Comparison of ENCODE assay signal across 26 cellular contexts in the genomic region with DNA sequence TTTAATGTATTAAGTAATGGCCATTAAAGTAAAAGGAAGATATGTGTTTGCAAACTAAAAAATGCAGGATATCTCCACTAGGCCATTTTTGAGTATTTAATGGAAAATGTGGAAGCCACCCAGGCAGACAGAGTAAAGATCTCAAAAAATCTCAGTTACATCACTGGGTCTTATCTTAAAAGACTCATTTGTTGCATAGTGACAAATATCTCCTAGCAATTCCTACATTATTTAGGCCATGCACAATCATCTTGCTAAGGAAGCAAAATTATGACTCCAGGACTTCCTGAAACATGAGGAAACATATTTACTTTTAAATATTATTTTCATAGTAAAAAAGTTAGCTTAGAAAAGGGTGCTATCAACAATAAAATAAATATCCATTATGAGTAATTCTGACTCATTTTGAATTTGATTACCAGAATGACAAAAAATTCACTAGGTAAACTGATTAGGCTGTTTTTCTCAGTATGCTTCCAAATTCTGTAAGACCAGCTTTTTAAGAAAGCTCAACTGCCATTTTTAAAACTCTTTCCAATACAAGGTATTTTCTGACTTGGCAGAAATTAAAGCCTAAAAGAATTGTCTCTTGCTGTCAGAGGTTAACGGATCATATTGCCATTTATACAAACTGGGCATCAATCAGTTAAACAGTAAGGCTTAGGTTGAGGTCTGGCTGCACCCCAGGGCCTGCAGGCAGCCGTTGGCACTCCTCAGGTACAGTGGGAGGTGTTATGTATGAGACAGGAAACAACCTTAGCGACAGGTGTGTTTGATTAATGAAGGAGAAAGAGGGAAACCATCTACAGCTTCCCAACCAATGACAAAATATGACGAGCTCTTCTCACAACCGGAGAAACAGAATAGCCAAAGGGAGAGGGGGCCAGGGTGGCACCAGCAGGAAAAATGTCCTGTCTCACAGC. TPM values are rescaled to one million over a fixed set of nuclear protein-coding genes. Genes with fewer than 3 reads are reported as not detected.
A peak's percentile ranks its signal among the peaks of the same experiment; 100 is the strongest.
DNase-seq lines count a peak whose midpoint lies in the region; ATAC-seq, FAIRE-seq and TF ChIP-seq lines count a peak whose summit lies in the region.
"Had no signal": no experiment of that assay in that cellular context is flagged by ENCODE, and none has a peak within 500 bp of the region (broad histone marks: within the 10 kb centered on the region; RNA-seq: fewer than 3 reads in every experiment).

No MANE protein-coding gene starts in this region.

- no peak overlapping the region for H2AFZ ChIP-seq in endothelial cell of umbilical vein (ENCODE audit: low read depth, low read length)
- H2AFZ ChIP-seq: hepatocyte had no signal

- no peaks in the 10 kb centered on the region for H3K27me3 Mint-ChIP-seq in T-cell
- H3K27me3 Mint-ChIP-seq: activated naive CD8-positive, alpha-beta T cell; progenitor cell of endocrine pancreas had no signal

- no peaks in the 10 kb centered on the region for H3K9me3 ChIP-seq in endothelial cell of umbilical vein (replicated peaks; ENCODE audit: control insufficient read depth, insufficient read depth, low read length)
- H3K9me3 ChIP-seq: BLaER1 treated with 17β-estradiol and CSF1 and Interleukin-3, amounts not matched to agents 10 nM and 100 nM had no signal

- no peak overlapping the region for H3K27ac Mint-ChIP-seq in T-cell
- H3K27ac Mint-ChIP-seq: activated naive CD8-positive, alpha-beta T cell; natural killer cell; progenitor cell of endocrine pancreas had no signal

- peaks cover 2 to 15% (median 5%) of the 10 kb centered on the region in 3 donors for H3K9me3 Mint-ChIP-seq in T-cell

- H3K9me1 ChIP-seq in endothelial cell of umbilical vein (replicated peaks; ENCODE audit: control insufficient read depth, extremely low read depth, insufficient read depth, low read length) = no peaks in the 10 kb centered on the region

- no peaks in the 10 kb centered on the region for H3K27me3 ChIP-seq in endothelial cell of umbilical vein (ENCODE audit: control insufficient read depth in 2 of 2, insufficient read depth in 2 of 2, low read length in 2 of 2)
- H3K27me3 ChIP-seq: BLaER1 treated with 17β-estradiol and CSF1 and Interleukin-3, amounts not matched to agents 10 nM and 100 nM; hepatocyte had no signal

- CTCF ChIA-PET in endothelial cell of umbilical vein (lab: Charles Lee) = no interaction called here
- CTCF ChIA-PET in T-cell (lab: Charles Lee) = no interaction called here

- no peak overlapping the region for H3K4me3 Mint-ChIP-seq in T-cell
- H3K4me3 Mint-ChIP-seq: activated naive CD8-positive, alpha-beta T cell; natural killer cell had no signal

- H3K36me3 Mint-ChIP-seq in T-cell = no peaks in the 10 kb centered on the region
- H3K36me3 Mint-ChIP-seq: activated naive CD8-positive, alpha-beta T cell had no signal

- no peak for ATAC-seq in T-cell (replicated peaks in 1 of 4)
- ATAC-seq: natural killer cell had no signal

- peaks cover 2% of the 10 kb centered on the region for H3K4me1 ChIP-seq in endothelial cell of umbilical vein (ENCODE audit: control insufficient read depth, extremely low read depth, insufficient read depth, low read length)
- H3K4me1 ChIP-seq: BLaER1 treated with 17β-estradiol and CSF1 and Interleukin-3, amounts not matched to agents 10 nM and 100 nM had no signal

- H3K4me2 ChIP-seq in endothelial cell of umbilical vein (ENCODE audit: insufficient read depth, low read length) = no peak overlapping the region
- H3K4me2 ChIP-seq: BLaER1 treated with 17β-estradiol and CSF1 and Interleukin-3, amounts not matched to agents 10 nM and 100 nM; hepatocyte had no signal

- intact Hi-C loops in endothelial cell of umbilical vein (cut with micrococcal nuclease) = no loop called here

- dilution Hi-C loops in endothelial cell of umbilical vein (cut with MboI; ENCODE audit: extremely low pct_ligation_motif_present, low sequenced_read_pairs) = no loop called here

- H3K36me3 ChIP-seq in endothelial cell of umbilical vein (ENCODE audit: control insufficient read depth in 2 of 2, extremely low read depth in 1 of 2, insufficient read depth in 2 of 2, low read length in 2 of 2) = no peaks in the 10 kb centered on the region
- H3K36me3 ChIP-seq: BLaER1 treated with 17β-estradiol and CSF1 and Interleukin-3, amounts not matched to agents 10 nM and 100 nM had no signal

- no peaks in the 10 kb centered on the region for H3K79me2 ChIP-seq in endothelial cell of umbilical vein (ENCODE audit: control insufficient read depth, insufficient read depth, low read length)
- H3K79me2 ChIP-seq: hepatocyte had no signal

- POLR2A ChIA-PET in endothelial cell of umbilical vein (lab: Charles Lee) = no interaction called here
- POLR2A ChIA-PET in T-cell (lab: Charles Lee) = no interaction called here

- no peak overlapping the region for H3K4me3 ChIP-seq in endothelial cell of umbilical vein (replicated peaks in 1 of 3; ENCODE audit: insufficient read depth in 1 of 3, low read depth in 1 of 3, low read length in 3 of 3)
- H3K4me3 ChIP-seq: BLaER1 treated with 17β-estradiol and CSF1 and Interleukin-3, amounts not matched to agents 10 nM and 100 nM; hepatocyte; skin epidermis had no signal

- BruUV-seq in endothelial cell of umbilical vein (replicated peaks; lab: Mats Ljungman, UMichigan) = no TSS peak

- TF ChIP-seq CTCF in endothelial cell of umbilical vein (IDR thresholded peaks at IDR 0.05; ENCODE audit: extremely low read depth in 1 of 2, insufficient read depth in 1 of 2, low read depth in 1 of 2, low read length in 2 of 2) = no peak

- peak; percentile 78 for DNase-seq in COR-L47 (lab: John Stamatoyannopoulos, UW)
- peak; percentile 24 to 74 (median 31) for DNase-seq in NCI-H1417 (lab: John Stamatoyannopoulos, UW)
- peak; percentile 96 for DNase-seq in NCI-H748 (lab: John Stamatoyannopoulos, UW; ENCODE audit: unreplicated experiment)
- DNase-seq in endothelial cell of umbilical vein (ENCODE audit: low read depth, low spot score) = peak; percentile 34
- DNase-seq in stimulated activated CD4-positive, alpha-beta T cell treated with anti-CD3 and anti-CD28 coated beads, Interleukin-15, amount 100 ng/mL, for 24 hours = no peak
- no peak for DNase-seq in T-cell
- no peak for DNase-seq in Ammon's horn (ENCODE audit: low spot score)
- DNase-seq in NCI-H446 (lab: John Stamatoyannopoulos, UW) = no peak
- DNase-seq: activated CD4-positive, CD25-positive, alpha-beta regulatory T cell; activated CD8-positive, alpha-beta memory T cell treated with anti-CD3 and anti-CD28 coated beads for 24 hours; activated T-cell treated with anti-CD3 and anti-CD28 coated beads, Interleukin-2, amount 50 U/mL, for 48 hours; GF-D8; islet precursor cell; mesenchymal stem cell; natural killer cell; OCI-M1; stimulated activated CD4-positive, alpha-beta T cell treated with anti-CD3 and anti-CD28 coated beads, Interleukin-4, amount 100 ng/mL, for 4 hours had no signal

- no peaks in the 10 kb centered on the region for H3K4me1 Mint-ChIP-seq in T-cell
- H3K4me1 Mint-ChIP-seq: natural killer cell had no signal

- TF ChIP-seq POLR2A in endothelial cell of umbilical vein (IDR thresholded peaks at IDR 0.05; ENCODE audit: low read depth, low read length) = no peak

- no peak overlapping the region for H3K9ac ChIP-seq in endothelial cell of umbilical vein (replicated peaks; ENCODE audit: extremely low read depth, insufficient read depth, low read length)
- H3K9ac ChIP-seq: BLaER1 treated with 17β-estradiol and CSF1 and Interleukin-3, amounts not matched to agents 10 nM and 100 nM had no signal

- no peak for FAIRE-seq in endothelial cell of umbilical vein (lab: Jason Lieb, UNC)
- FAIRE-seq: D721Med, GM19239, H54 had no signal

- no peak overlapping the region for H3K27ac ChIP-seq in endothelial cell of umbilical vein (ENCODE audit: insufficient read depth, low read depth, low read length)
- H3K27ac ChIP-seq: BLaER1 treated with 17β-estradiol and CSF1 and Interleukin-3, amounts not matched to agents 10 nM and 100 nM; hepatocyte; skin epidermis had no signal

- H4K20me1 ChIP-seq in endothelial cell of umbilical vein (replicated peaks; ENCODE audit: control insufficient read depth, extremely low read depth, insufficient read depth, low read length) = no peaks in the 10 kb centered on the region
- H4K20me1 ChIP-seq: BLaER1 treated with 17β-estradiol and CSF1 and Interleukin-3, amounts not matched to agents 10 nM and 100 nM had no signal

TF ChIP-seq in endothelial cell of umbilical vein, 7 proteins besides CTCF, POLR2A, EP300 and RAD21:
- no peak for TF ChIP-seq GATA2 (IDR thresholded peaks at IDR 0.05; ENCODE audit: insufficient read depth, insufficient read length, low read depth, low read length)
TF ChIP-seq in endothelial cell of umbilical vein: peak in this region for 0.

RNA-seq across cellular contexts. Expression of a gene that starts 31.8 kb away (rescaled TPM):
- total RNA-seq in endothelial cell of umbilical vein = 0.65 and 0.75 TPM in 2 replicates
- polyA plus RNA-seq in endothelial cell of umbilical vein = 0.04 and 0.06 TPM in 2 replicates
- polyA plus RNA-seq in endothelial cell of umbilical vein (2011; cell fraction: cytosol; rRNA removed) = 0.04 TPM in 2 replicates
- 0.13 and 0.41 TPM in 2 replicates for polyA plus RNA-seq in endothelial cell of umbilical vein (2011; cell fraction: nucleus; rRNA removed)
- polyA plus RNA-seq in endothelial cell of umbilical vein (2012) = 0.07 and 0.47 TPM in 2 replicates
- polyA minus RNA-seq in endothelial cell of umbilical vein = 0.12 and 0.17 TPM in 2 replicates
- not detected for polyA minus RNA-seq in endothelial cell of umbilical vein (2011; cell fraction: cytosol; rRNA and poly(A)+ RNA removed)
- 0.43 and 0.96 TPM in 2 replicates for polyA minus RNA-seq in endothelial cell of umbilical vein (2011; cell fraction: nucleus; rRNA and poly(A)+ RNA removed)
- under 1 TPM in 4 of 5 donors, not detected in 1; 0.03 to 0.05 (median 0.03) TPM for total RNA-seq in T-cell
- total RNA-seq: natural killer cell; T-helper 2 cell treated with Interferon-gamma antibody and Interleukin-4, amounts not matched to agents 100 ng/mL and 5 ng/mL, for 36 hours had no signal

Comparison
In these comparisons a context has a peak if more than half of its experiments do, and no peak if none do; other contexts are left out.
1. DNase-seq: peak in COR-L47 (single experiment), NCI-H1417 (3 of 3), NCI-H748 (single experiment) and endothelial cell of umbilical vein (single experiment); none in stimulated activated CD4-positive, alpha-beta T cell treated with anti-CD3 and anti-CD28 coated beads, Interleukin-15, amount 100 ng/mL, for 24 hours (single experiment), T-cell (0 of 34), Ammon's horn (single experiment) and NCI-H446 (0 of 2).